Comparison of ENCODE assay signal across 28 cellular contexts in genomic region chr3:111829023-111829422, GRCh38.
"Had no signal": no experiment of that assay in that cellular context is flagged by ENCODE, and none has a peak within 500 bp of the region (broad histone marks: within the 10 kb centered on the region; RNA-seq: fewer than 3 reads in every experiment).

No MANE protein-coding gene starts in this region.

- H3K36me3 Mint-ChIP-seq: naive thymus-derived CD8-positive, alpha-beta T cell; neural progenitor cell; stimulated activated effector memory CD8-positive, alpha-beta T cell treated with anti-CD3 and anti-CD28 coated beads, Interleukin-12 subunit alpha, Interleukin-12 subunit beta, amount 100 ng/mL, for 72 hours had no signal

- ATAC-seq: heart left ventricle; mucosa of descending colon; naive thymus-derived CD8-positive, alpha-beta T cell; pancreas; right cardiac atrium; stimulated activated effector memory CD8-positive, alpha-beta T cell treated with anti-CD3 and anti-CD28 coated beads, Interleukin-12 subunit alpha, Interleukin-12 subunit beta, amount 100 ng/mL, for 72 hours; upper lobe of right lung had no signal

- H3K27me3 Mint-ChIP-seq: stimulated activated naive CD8-positive, alpha-beta T cell treated with anti-CD3 and anti-CD28 coated beads, Interleukin-15, Interleukin-2, amounts not matched to agents 100 ng/mL and 50 ng/mL, for 24 hours had no signal

- H3K27ac Mint-ChIP-seq: naive thymus-derived CD8-positive, alpha-beta T cell; neural progenitor cell; stimulated activated effector memory CD8-positive, alpha-beta T cell treated with anti-CD3 and anti-CD28 coated beads, Interleukin-12 subunit alpha, Interleukin-12 subunit beta, amount 100 ng/mL, for 72 hours; stimulated activated naive CD8-positive, alpha-beta T cell treated with anti-CD3 and anti-CD28 coated beads, Interleukin-15, Interleukin-2, amounts not matched to agents 100 ng/mL and 50 ng/mL, for 24 hours had no signal

- H2AFZ ChIP-seq: neural progenitor cell had no signal

- H3K4me3 ChIP-seq: heart left ventricle, left ventricle myocardium inferior, lung, mucosa of descending colon, neural progenitor cell, pancreas, prostate gland, sigmoid colon, spleen, thyroid gland, transverse colon, upper lobe of right lung had no signal

- H3K27me3 ChIP-seq: heart left ventricle, neural progenitor cell, neutrophil, pancreas, sigmoid colon, spleen, thyroid gland, transverse colon, upper lobe of right lung had no signal

- FAIRE-seq: pancreas, small intestine, urothelium cell line had no signal

- H3K27ac ChIP-seq: heart left ventricle, left ventricle myocardium inferior, neural progenitor cell, neutrophil, pancreas, prostate gland, sigmoid colon, spleen, thyroid gland, transverse colon, upper lobe of right lung had no signal

- H3K4me3 Mint-ChIP-seq: naive thymus-derived CD8-positive, alpha-beta T cell; nephron; neural progenitor cell; stimulated activated effector memory CD8-positive, alpha-beta T cell treated with anti-CD3 and anti-CD28 coated beads, Interleukin-12 subunit alpha, Interleukin-12 subunit beta, amount 100 ng/mL, for 72 hours; stimulated activated naive CD8-positive, alpha-beta T cell treated with anti-CD3 and anti-CD28 coated beads, Interleukin-15, Interleukin-2, amounts not matched to agents 100 ng/mL and 50 ng/mL, for 24 hours had no signal

- DNase-seq: heart left ventricle; hypothalamus; islet precursor cell; left ventricle myocardium inferior; midbrain; mucosa of descending colon; naive thymus-derived CD8-positive, alpha-beta T cell; pancreas; posterior cingulate gyrus; retina; right cardiac atrium; sigmoid colon; small intestine; spleen; stimulated activated CD4-positive, alpha-beta T cell treated with anti-CD3 and anti-CD28 coated beads, Interleukin-4, amount 100 ng/mL, for 24 hours; stimulated activated naive CD4-positive, alpha-beta T cell; substantia nigra; thyroid gland; transverse colon; upper lobe of right lung had no signal

- H3K9ac ChIP-seq: neural progenitor cell had no signal

- H3K36me3 ChIP-seq: heart left ventricle, left ventricle myocardium inferior, neural progenitor cell, neutrophil, pancreas, prostate gland, sigmoid colon, spleen, thyroid gland, transverse colon, upper lobe of right lung had no signal

- H3K4me1 Mint-ChIP-seq: neural progenitor cell had no signal

- H3K9me3 ChIP-seq: heart left ventricle, left ventricle myocardium inferior, mucosa of descending colon, neutrophil, pancreas, prostate gland, sigmoid colon, spleen, thyroid gland, transverse colon, upper lobe of right lung had no signal

- H3K4me1 ChIP-seq: neural progenitor cell, pancreas, prostate gland, spleen, thyroid gland, transverse colon, upper lobe of right lung had no signal

- H3K4me2 ChIP-seq: neural progenitor cell had no signal

- H3K9me3 Mint-ChIP-seq: naive thymus-derived CD8-positive, alpha-beta T cell; nephron; neural progenitor cell; stimulated activated effector memory CD8-positive, alpha-beta T cell treated with anti-CD3 and anti-CD28 coated beads, Interleukin-12 subunit alpha, Interleukin-12 subunit beta, amount 100 ng/mL, for 72 hours; stimulated activated naive CD8-positive, alpha-beta T cell treated with anti-CD3 and anti-CD28 coated beads, Interleukin-15, Interleukin-2, amounts not matched to agents 100 ng/mL and 50 ng/mL, for 24 hours had no signal
